Comparison of ENCODE assay signal across 16 cellular contexts in the genomic region with DNA sequence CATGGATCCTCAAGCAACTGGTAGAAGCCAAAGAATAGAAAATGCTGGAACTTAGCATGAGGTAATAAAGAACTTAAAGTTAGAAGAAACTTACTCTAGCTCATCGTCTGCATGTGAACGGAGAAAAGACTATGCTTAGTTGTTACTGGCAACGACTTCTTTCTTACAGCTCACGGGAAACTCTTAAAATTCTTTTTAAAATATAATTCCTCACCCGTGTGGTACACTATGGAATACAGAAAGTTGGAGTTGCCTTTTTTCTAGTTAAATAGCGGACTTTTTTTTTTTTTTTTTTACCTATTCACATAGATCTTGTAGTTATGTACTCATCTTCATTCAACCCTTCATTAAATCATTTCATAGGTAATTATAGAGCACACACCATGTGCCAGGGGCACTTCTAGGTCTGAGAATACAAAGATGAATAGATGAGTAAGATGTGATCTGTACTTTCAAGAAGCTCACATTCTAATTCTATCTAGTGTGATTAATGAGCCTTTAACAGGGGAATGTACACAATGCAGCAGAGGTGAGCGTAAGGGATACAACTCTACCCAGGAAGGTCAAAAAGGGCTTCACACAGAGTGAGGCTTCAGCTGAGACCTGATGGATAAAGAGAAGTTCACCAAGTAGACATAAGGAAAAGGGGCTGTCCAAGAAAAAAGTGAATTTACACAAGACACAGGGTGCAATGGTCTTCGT. TPM values are rescaled to one million over a fixed set of nuclear protein-coding genes. Genes with fewer than 3 reads are reported as not detected.
A peak's percentile ranks its signal among the peaks of the same experiment; 100 is the strongest.
DNase-seq lines count a peak whose midpoint lies in the region; ATAC-seq and TF ChIP-seq lines count a peak whose summit lies in the region.
"Had no signal": no experiment of that assay in that cellular context is flagged by ENCODE, and none has a peak within 500 bp of the region (broad histone marks: within the 10 kb centered on the region; RNA-seq: fewer than 3 reads in every experiment).

No MANE protein-coding gene starts in this region.

- intact Hi-C loops in PC-9 (cut with micrococcal nuclease; ENCODE audit: unreplicated experiment): no loop called here

- peaks cover 99% of the 10 kb centered on the region for H3K4me1 ChIP-seq in KMS-11 (ENCODE audit: low read depth, poor library complexity, severe bottlenecking)
- peaks cover 8% of the 10 kb centered on the region for H3K4me1 ChIP-seq in PC-9 (replicated peaks; ENCODE audit: insufficient read depth)

- H3K27ac ChIP-seq in KMS-11: peak overlapping the region; percentile 90
- no peak overlapping the region for H3K27ac ChIP-seq in PC-9
- H3K27ac ChIP-seq: 22Rv1, SJCRH30 had no signal

- POLR2A ChIA-PET in PC-9 (lab: Charles Lee; ENCODE audit: unreplicated experiment): no interaction called here

- H3K9me3 ChIP-seq in PC-9 (ENCODE audit: insufficient read depth, low read depth): no peaks in the 10 kb centered on the region
- H3K9me3 ChIP-seq: SJCRH30 had no signal

- H3K79me2 ChIP-seq in KMS-11 (ENCODE audit: insufficient read depth, low read depth) (no peaks in the 10 kb centered on the region), PC-9 (ENCODE audit: low read depth) (no peaks in the 10 kb centered on the region)

- H3K36me3 ChIP-seq in KMS-11 (ENCODE audit: insufficient read depth) (no peaks in the 10 kb centered on the region), PC-9 (ENCODE audit: low read depth) (no peaks in the 10 kb centered on the region)
- H3K36me3 ChIP-seq: SJCRH30 had no signal

- H2AFZ ChIP-seq in KMS-11 (ENCODE audit: low read depth) (peak overlapping the region; percentile 12; the same call in 1 of the 2 replicates), PC-9 (no peak overlapping the region)

- H3K9ac ChIP-seq in KMS-11: peak overlapping the region; percentile 62; the same call in 1 of the 2 replicates

- H3K4me3 ChIP-seq in KMS-11 (IDR thresholded peaks at IDR 0.05; ENCODE audit: insufficient read depth, low read depth, low read length) (no peak overlapping the region), PC-9 (no peak overlapping the region)
- H3K4me3 ChIP-seq: SJCRH30 had no signal

- no peaks in the 10 kb centered on the region for H3K9me2 ChIP-seq in PC-9 (ENCODE audit: insufficient read depth)

- no TSS peak for BruUV-seq in PC-9 (replicated peaks; lab: Mats Ljungman, UMichigan)

- peak in 2 of 3 experiments; percentile 13 to 73 for DNase-seq in NCI-H1417 (lab: John Stamatoyannopoulos, UW)
- no peak for DNase-seq in NCI-H1417 treated with DMSO at 0.1 percent for 48 hours (lab: John Stamatoyannopoulos, UW)
- DNase-seq in PC-9: no peak
- peak; percentile 63 for DNase-seq in left kidney (ENCODE audit: low read depth, low spot score)
- DNase-seq in mucosa of gallbladder (ENCODE audit: low spot score): no peak
- DNase-seq: DMS79 treated with DMSO at 0.1 percent for 48 hours, H9, NCI-H187 treated with DMSO at 0.1 percent for 48 hours, NCI-H446 had no signal

- H4K20me1 ChIP-seq in KMS-11 (ENCODE audit: insufficient read depth) (no peaks in the 10 kb centered on the region), PC-9 (ENCODE audit: insufficient read depth) (no peaks in the 10 kb centered on the region)

- H3K27me3 ChIP-seq in KMS-11 (ENCODE audit: insufficient read depth, low read depth) (no peaks in the 10 kb centered on the region), PC-9 (ENCODE audit: insufficient read depth, low read depth) (no peaks in the 10 kb centered on the region)
- H3K27me3 ChIP-seq: SJCRH30 had no signal

- ATAC-seq in HG02798 (IDR thresholded peaks at IDR 0.05; ENCODE audit: poor library complexity, unreplicated experiment) (no peak), GM18498 (IDR thresholded peaks at IDR 0.05; ENCODE audit: unreplicated experiment) (no peak)

- CTCF ChIA-PET in PC-9 (lab: Charles Lee): no interaction called here

- peak overlapping the region; percentile 69 for H3K4me2 ChIP-seq in KMS-11
- H3K4me2 ChIP-seq in PC-9: 0 out of 2 replicates have a peak overlapping the region, but pooled peaks have one; percentile 67

- TF ChIP-seq CTCF in KMS-11 (conservative IDR thresholded peaks at IDR 0.05; ENCODE audit: low read depth, low read length) (no peak), PC-9 (conservative IDR thresholded peaks at IDR 0.05) (no peak)

- H3F3A ChIP-seq in PC-9 (ENCODE audit: insufficient read depth, low read depth): peaks cover 6% of the 10 kb centered on the region; the same call in 1 of the 2 replicates

RNA-seq across cellular contexts. Expression of gene KCNMB2, which starts 18.4 kb away (rescaled TPM):
- not detected in 2 replicates for total RNA-seq in PC-9 (2021)
- 4.4 TPM for total RNA-seq in mucosa of gallbladder
- total RNA-seq: H9; LHCN-M2; SJCRH30; T-helper 2 cell treated with Interferon-gamma antibody and Interleukin-4, amounts not matched to agents 100 ng/mL and 5 ng/mL, for 36 hours had no signal

Comparison
In these comparisons a context has a peak if more than half of its experiments do, and no peak if none do; other contexts are left out.
1. DNase-seq: peak in NCI-H1417 (2 of 3) and left kidney (single experiment); none in NCI-H1417 treated with DMSO at 0.1 percent for 48 hours (single experiment), PC-9 (0 of 2) and mucosa of gallbladder (single experiment).